ENCODE assay signal across 1 cellular context in the genomic region with DNA sequence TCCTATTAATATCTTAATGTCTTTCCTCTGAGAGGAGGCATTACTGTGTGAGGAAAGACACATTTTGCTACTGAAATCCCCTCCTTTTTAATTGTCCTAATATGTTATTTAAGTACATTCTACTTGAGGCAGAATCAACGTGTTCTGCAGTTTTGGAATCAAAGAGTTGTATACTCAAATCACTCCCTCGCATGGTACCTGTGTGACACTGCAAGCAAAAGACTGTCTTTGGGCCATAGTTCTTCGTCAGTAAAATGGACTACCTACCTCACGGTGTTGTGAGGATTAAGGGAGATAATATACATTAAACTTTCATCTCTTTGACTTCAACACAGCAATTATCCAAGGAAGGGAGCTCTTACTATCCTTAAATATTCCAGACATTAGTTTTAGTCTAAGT.
TF ChIP-seq lines count a peak whose summit lies in the region.

No MANE protein-coding gene starts in this region.

TF ChIP-seq in GM23338, 12 proteins besides CTCF, POLR2A, EP300 and RAD21 (continued from another document):
- TF ChIP-seq, protein P1, sequence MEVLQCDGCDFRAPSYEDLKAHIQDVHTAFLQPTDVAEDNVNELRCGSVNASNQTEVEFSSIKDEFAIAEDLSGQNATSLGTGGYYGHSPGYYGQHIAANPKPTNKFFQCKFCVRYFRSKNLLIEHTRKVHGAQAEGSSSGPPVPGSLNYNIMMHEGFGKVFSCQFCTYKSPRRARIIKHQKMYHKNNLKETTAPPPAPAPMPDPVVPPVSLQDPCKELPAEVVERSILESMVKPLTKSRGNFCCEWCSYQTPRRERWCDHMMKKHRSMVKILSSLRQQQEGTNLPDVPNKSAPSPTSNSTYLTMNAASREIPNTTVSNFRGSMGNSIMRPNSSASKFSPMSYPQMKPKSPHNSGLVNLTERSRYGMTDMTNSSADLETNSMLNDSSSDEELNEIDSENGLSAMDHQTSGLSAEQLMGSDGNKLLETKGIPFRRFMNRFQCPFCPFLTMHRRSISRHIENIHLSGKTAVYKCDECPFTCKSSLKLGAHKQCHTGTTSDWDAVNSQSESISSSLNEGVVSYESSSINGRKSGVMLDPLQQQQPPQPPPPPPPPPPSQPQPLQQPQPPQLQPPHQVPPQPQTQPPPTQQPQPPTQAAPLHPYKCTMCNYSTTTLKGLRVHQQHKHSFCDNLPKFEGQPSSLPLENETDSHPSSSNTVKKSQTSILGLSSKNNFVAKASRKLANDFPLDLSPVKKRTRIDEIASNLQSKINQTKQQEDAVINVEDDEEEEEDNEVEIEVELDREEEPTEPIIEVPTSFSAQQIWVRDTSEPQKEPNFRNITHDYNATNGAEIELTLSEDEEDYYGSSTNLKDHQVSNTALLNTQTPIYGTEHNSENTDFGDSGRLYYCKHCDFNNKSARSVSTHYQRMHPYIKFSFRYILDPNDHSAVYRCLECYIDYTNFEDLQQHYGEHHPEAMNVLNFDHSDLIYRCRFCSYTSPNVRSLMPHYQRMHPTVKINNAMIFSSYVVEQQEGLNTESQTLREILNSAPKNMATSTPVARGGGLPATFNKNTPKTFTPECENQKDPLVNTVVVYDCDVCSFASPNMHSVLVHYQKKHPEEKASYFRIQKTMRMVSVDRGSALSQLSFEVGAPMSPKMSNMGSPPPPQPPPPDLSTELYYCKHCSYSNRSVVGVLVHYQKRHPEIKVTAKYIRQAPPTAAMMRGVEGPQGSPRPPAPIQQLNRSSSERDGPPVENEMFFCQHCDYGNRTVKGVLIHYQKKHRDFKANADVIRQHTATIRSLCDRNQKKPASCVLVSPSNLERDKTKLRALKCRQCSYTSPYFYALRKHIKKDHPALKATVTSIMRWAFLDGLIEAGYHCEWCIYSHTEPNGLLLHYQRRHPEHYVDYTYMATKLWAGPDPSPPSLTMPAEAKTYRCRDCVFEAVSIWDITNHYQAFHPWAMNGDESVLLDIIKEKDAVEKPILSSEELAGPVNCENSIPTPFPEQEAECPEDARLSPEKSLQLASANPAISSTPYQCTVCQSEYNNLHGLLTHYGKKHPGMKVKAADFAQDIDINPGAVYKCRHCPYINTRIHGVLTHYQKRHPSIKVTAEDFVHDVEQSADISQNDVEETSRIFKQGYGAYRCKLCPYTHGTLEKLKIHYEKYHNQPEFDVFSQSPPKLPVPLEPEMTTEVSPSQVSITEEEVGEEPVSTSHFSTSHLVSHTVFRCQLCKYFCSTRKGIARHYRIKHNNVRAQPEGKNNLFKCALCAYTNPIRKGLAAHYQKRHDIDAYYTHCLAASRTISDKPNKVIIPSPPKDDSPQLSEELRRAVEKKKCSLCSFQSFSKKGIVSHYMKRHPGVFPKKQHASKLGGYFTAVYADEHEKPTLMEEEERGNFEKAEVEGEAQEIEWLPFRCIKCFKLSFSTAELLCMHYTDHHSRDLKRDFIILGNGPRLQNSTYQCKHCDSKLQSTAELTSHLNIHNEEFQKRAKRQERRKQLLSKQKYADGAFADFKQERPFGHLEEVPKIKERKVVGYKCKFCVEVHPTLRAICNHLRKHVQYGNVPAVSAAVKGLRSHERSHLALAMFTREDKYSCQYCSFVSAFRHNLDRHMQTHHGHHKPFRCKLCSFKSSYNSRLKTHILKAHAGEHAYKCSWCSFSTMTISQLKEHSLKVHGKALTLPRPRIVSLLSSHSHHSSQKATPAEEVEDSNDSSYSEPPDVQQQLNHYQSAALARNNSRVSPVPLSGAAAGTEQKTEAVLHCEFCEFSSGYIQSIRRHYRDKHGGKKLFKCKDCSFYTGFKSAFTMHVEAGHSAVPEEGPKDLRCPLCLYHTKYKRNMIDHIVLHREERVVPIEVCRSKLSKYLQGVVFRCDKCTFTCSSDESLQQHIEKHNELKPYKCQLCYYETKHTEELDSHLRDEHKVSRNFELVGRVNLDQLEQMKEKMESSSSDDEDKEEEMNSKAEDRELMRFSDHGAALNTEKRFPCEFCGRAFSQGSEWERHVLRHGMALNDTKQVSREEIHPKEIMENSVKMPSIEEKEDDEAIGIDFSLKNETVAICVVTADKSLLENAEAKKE (CRISPR knock-in tag; IDR thresholded peaks at IDR 0.05): no peak
- no peak for TF ChIP-seq NANOG (IDR thresholded peaks at IDR 0.05; ENCODE audit: borderline replicate concordance)
- no peak for TF ChIP-seq CREB1 (CRISPR knock-in tag; IDR thresholded peaks at IDR 0.05; ENCODE audit: low read depth)
- TF ChIP-seq POLR2AphosphoS5 (IDR thresholded peaks at IDR 0.05; ENCODE audit: low read depth): no peak
- no peak for TF ChIP-seq EZH2 (IDR thresholded peaks at IDR 0.05; ENCODE audit: low read depth, unreplicated experiment)
- TF ChIP-seq, protein P2, sequence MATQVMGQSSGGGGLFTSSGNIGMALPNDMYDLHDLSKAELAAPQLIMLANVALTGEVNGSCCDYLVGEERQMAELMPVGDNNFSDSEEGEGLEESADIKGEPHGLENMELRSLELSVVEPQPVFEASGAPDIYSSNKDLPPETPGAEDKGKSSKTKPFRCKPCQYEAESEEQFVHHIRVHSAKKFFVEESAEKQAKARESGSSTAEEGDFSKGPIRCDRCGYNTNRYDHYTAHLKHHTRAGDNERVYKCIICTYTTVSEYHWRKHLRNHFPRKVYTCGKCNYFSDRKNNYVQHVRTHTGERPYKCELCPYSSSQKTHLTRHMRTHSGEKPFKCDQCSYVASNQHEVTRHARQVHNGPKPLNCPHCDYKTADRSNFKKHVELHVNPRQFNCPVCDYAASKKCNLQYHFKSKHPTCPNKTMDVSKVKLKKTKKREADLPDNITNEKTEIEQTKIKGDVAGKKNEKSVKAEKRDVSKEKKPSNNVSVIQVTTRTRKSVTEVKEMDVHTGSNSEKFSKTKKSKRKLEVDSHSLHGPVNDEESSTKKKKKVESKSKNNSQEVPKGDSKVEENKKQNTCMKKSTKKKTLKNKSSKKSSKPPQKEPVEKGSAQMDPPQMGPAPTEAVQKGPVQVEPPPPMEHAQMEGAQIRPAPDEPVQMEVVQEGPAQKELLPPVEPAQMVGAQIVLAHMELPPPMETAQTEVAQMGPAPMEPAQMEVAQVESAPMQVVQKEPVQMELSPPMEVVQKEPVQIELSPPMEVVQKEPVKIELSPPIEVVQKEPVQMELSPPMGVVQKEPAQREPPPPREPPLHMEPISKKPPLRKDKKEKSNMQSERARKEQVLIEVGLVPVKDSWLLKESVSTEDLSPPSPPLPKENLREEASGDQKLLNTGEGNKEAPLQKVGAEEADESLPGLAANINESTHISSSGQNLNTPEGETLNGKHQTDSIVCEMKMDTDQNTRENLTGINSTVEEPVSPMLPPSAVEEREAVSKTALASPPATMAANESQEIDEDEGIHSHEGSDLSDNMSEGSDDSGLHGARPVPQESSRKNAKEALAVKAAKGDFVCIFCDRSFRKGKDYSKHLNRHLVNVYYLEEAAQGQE (IDR thresholded peaks at IDR 0.05; ENCODE audit: unreplicated experiment): no peak
- TF ChIP-seq ZNF331 (CRISPR knock-in tag; IDR thresholded peaks at IDR 0.05; ENCODE audit: low read depth): no peak
- TF ChIP-seq STAT1 (IDR thresholded peaks at IDR 0.05; ENCODE audit: unreplicated experiment): no peak
- TF ChIP-seq, protein P3, sequence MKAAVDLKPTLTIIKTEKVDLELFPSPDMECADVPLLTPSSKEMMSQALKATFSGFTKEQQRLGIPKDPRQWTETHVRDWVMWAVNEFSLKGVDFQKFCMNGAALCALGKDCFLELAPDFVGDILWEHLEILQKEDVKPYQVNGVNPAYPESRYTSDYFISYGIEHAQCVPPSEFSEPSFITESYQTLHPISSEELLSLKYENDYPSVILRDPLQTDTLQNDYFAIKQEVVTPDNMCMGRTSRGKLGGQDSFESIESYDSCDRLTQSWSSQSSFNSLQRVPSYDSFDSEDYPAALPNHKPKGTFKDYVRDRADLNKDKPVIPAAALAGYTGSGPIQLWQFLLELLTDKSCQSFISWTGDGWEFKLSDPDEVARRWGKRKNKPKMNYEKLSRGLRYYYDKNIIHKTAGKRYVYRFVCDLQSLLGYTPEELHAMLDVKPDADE (IDR thresholded peaks at IDR 0.05): no peak
